Comparison of ENCODE assay signal across 10 cellular contexts in genomic region chr16:46687486-46687885, GRCh38. TPM values are rescaled to one million over a fixed set of nuclear protein-coding genes. Genes with fewer than 3 reads are reported as not detected.
DNase-seq lines count a peak whose midpoint lies in the region; ATAC-seq and TF ChIP-seq lines count a peak whose summit lies in the region.
"Had no signal": no experiment of that assay in that cellular context is flagged by ENCODE, and none has a peak within 500 bp of the region (broad histone marks: within the 10 kb centered on the region; RNA-seq: fewer than 3 reads in every experiment).

No MANE protein-coding gene starts in this region.

- TF ChIP-seq CTCF in cardiac muscle cell (IDR thresholded peaks at IDR 0.05; ENCODE audit: low read depth, low read length), result no peak
- TF ChIP-seq CTCF in astrocyte of the cerebellum (IDR thresholded peaks at IDR 0.05; ENCODE audit: low read depth, low read length, missing control alignments), result no peak
- no peak for TF ChIP-seq CTCF in kidney epithelial cell (IDR thresholded peaks at IDR 0.05; ENCODE audit: insufficient read depth, low read length, poor library complexity, severe bottlenecking)
- no peak for TF ChIP-seq CTCF in upper lobe of left lung (IDR thresholded peaks at IDR 0.05)

- 63 to 66% methylated on average over 9 of the region's 9 CpGs for WGBS in upper lobe of left lung, 2 donors

- H3K36me3 ChIP-seq in cardiac muscle cell (no peaks in the 10 kb centered on the region), kidney epithelial cell (ENCODE audit: control insufficient read depth, insufficient read depth, low read length) (no peaks in the 10 kb centered on the region), upper lobe of left lung (no peaks in the 10 kb centered on the region)

- H3K4me1 ChIP-seq in cardiac muscle cell (ENCODE audit: low read depth) (peaks cover 28% of the 10 kb centered on the region), upper lobe of left lung (peaks cover 20 to 38% (median 24%) of the 10 kb centered on the region in 4 donors)

- in situ Hi-C loops in astrocyte of the cerebellum (cut with HindIII; ENCODE audit: low sequenced_read_pairs), result no loop called here

- intact Hi-C loops in Right ventricle myocardium superior (cut with DNase I), result no loop called here

- ATAC-seq in Right ventricle myocardium superior (ENCODE audit: poor library complexity) (no peak), upper lobe of left lung (ENCODE audit: low FRiP score in 2 of 2) (no peak)
- ATAC-seq: naive thymus-derived CD8-positive, alpha-beta T cell had no signal

- H3K27me3 ChIP-seq in cardiac muscle cell (no peaks in the 10 kb centered on the region), kidney epithelial cell (ENCODE audit: control insufficient read depth, insufficient read depth, low read length) (no peaks in the 10 kb centered on the region), upper lobe of left lung (no peaks in the 10 kb centered on the region)

- H3K9me3 ChIP-seq in cardiac muscle cell (ENCODE audit: low read depth) (no peaks in the 10 kb centered on the region), upper lobe of left lung (no peaks in the 10 kb centered on the region)

- no peak for TF ChIP-seq EP300 in upper lobe of left lung (IDR thresholded peaks at IDR 0.05)

- TF ChIP-seq POLR2A in upper lobe of left lung (IDR thresholded peaks at IDR 0.05), result no peak

- H3K4me3 ChIP-seq in cardiac muscle cell (peak overlapping the region; percentile 70), astrocyte of the cerebellum (ENCODE audit: low read depth, low read length) (peak overlapping the region; percentile 79), kidney epithelial cell (ENCODE audit: low read depth, low read length) (peak overlapping the region; percentile 60), upper lobe of left lung (peak overlapping the region in 3 of 4 donors; percentile 93 to 96 (median 95))

- H3K27ac ChIP-seq in cardiac muscle cell (peak overlapping the region; percentile 94), upper lobe of left lung (peak overlapping the region in 2 of 4 donors; percentile 92 to 95)

- DNase-seq in cardiac muscle cell (ENCODE audit: low read depth in 1 of 2, low spot score in 1 of 2), result no peak
- DNase-seq in Right ventricle myocardium superior, result no peak
- no peak for DNase-seq in astrocyte of the cerebellum (ENCODE audit: low read depth)
- no peak for DNase-seq in kidney epithelial cell (ENCODE audit: low read depth)
- DNase-seq in upper lobe of left lung, result no peak
- DNase-seq in globus pallidus (ENCODE audit: low spot score), result no peak
- DNase-seq in D341Med (ENCODE audit: low spot score), result no peak
- no peak for DNase-seq in HuH-7 (ENCODE audit: low spot score)
- DNase-seq: naive thymus-derived CD8-positive, alpha-beta T cell; NCI-H345 had no signal

RNA-seq across cellular contexts. Expression of gene VPS35, which starts 1.5 kb away (rescaled TPM):
- total RNA-seq in cardiac muscle cell, result 58.9 and 63.2 TPM in 2 replicates
- 111 and 146 TPM in 2 replicates for polyA plus RNA-seq in cardiac muscle cell
- 89.0 TPM for total RNA-seq in Right ventricle myocardium superior
- 128 and 147 TPM in 2 replicates for total RNA-seq in kidney epithelial cell
- total RNA-seq in upper lobe of left lung, result 10 to 100 TPM; 25.0 to 93.0 (median 63.5) TPM

RNA-seq across cellular contexts. Expression of gene ORC6, which starts 2.0 kb away (rescaled TPM):
- 19.1 and 32.6 TPM in 2 replicates for total RNA-seq in cardiac muscle cell
- 35.5 and 59.3 TPM in 2 replicates for polyA plus RNA-seq in cardiac muscle cell
- 1.9 TPM for total RNA-seq in Right ventricle myocardium superior
- total RNA-seq in kidney epithelial cell, result 7.5 and 9.7 TPM in 2 replicates
- total RNA-seq in upper lobe of left lung, result 1 to 10 TPM; 1.4 to 4.3 (median 1.9) TPM
